Comparison of ENCODE assay signal across 1 cellular context in the genomic region with DNA sequence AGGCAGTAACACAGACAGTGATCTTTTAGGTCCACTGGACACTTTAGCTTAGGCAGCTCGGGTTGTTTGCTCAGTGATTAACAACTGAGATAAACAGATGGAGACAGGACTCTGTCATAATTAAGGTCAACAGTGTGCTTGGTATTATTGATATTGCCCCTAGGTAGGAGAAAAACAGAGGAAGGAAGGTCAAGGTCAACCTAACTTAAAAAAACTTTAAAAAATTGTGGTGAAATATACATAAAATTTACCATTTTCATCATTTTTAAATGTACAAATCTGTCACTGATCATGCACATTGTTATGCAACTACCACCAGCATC.
TF ChIP-seq lines count a peak whose summit lies in the region.

No MANE protein-coding gene starts in this region.

TF ChIP-seq in HEK293, 187 proteins besides CTCF, POLR2A, EP300 and RAD21 (continued from another document):
- TF ChIP-seq IKZF3 (tag by site-specific recombination; IDR thresholded peaks at IDR 0.05) (peak; percentile 66), ZNF664 (tag by site-specific recombination; IDR thresholded peaks at IDR 0.05) (no peak), ZNF274 (IDR thresholded peaks at IDR 0.05; ENCODE audit: low read length) (no peak), ZNF274 (tag by site-specific recombination; IDR thresholded peaks at IDR 0.05; ENCODE audit: borderline replicate concordance) (no peak), SP2 (tag by site-specific recombination; IDR thresholded peaks at IDR 0.05) (no peak), ZNF843 (tag by site-specific recombination; IDR thresholded peaks at IDR 0.05) (peak; percentile 91), OVOL3 (tag by site-specific recombination; IDR thresholded peaks at IDR 0.05) (no peak), ZBTB20 (tag by site-specific recombination; IDR thresholded peaks at IDR 0.05) (no peak), FEZF1 (tag by site-specific recombination; IDR thresholded peaks at IDR 0.05) (peak; percentile 85), WT1 (tag by site-specific recombination; IDR thresholded peaks at IDR 0.05) (peak; percentile 68; the same call in 1 of the 2 replicates), ZNF558 (tag by site-specific recombination; IDR thresholded peaks at IDR 0.05) (no peak), ZNF660 (tag by site-specific recombination; IDR thresholded peaks at IDR 0.05) (no peak), KLF9 (tag by site-specific recombination; IDR thresholded peaks at IDR 0.05; ENCODE audit: low read depth) (no peak), ZNF530 (tag by site-specific recombination; IDR thresholded peaks at IDR 0.05; ENCODE audit: low read depth) (no peak), ZNF426 (tag by site-specific recombination; IDR thresholded peaks at IDR 0.05) (no peak), ZNF629 (tag by site-specific recombination; IDR thresholded peaks at IDR 0.05) (peak; percentile 78), ZNF555 (tag by site-specific recombination; conservative IDR thresholded peaks at IDR 0.05) (no peak), ZBTB17 (tag by site-specific recombination; IDR thresholded peaks at IDR 0.05) (peak; percentile 50; the same call in 1 of the 2 replicates), TCF7L2 (IDR thresholded peaks at IDR 0.05; ENCODE audit: borderline replicate concordance, low read depth, low read length) (peak; percentile 52; the same call in 1 of the 2 replicates), ZNF335 (tag by site-specific recombination; conservative IDR thresholded peaks at IDR 0.05) (no peak; the same call in 1 of the 2 replicates), ZNF132 (tag by site-specific recombination; IDR thresholded peaks at IDR 0.05; ENCODE audit: borderline replicate concordance) (no peak), ZNF341 (tag by site-specific recombination; IDR thresholded peaks at IDR 0.05; ENCODE audit: low read depth) (no peak), ZNF571 (tag by site-specific recombination; IDR thresholded peaks at IDR 0.05) (no peak), MYNN (tag by site-specific recombination; IDR thresholded peaks at IDR 0.05; ENCODE audit: borderline replicate concordance) (no peak), KLF7 (tag by site-specific recombination; IDR thresholded peaks at IDR 0.05; ENCODE audit: borderline replicate concordance) (no peak), OSR2 (tag by site-specific recombination; IDR thresholded peaks at IDR 0.05) (peak; percentile 93), ZEB2 (tag by site-specific recombination; IDR thresholded peaks at IDR 0.05) (peak; percentile 63; the same call in 1 of the 2 replicates), ZSCAN23 (tag by site-specific recombination; IDR thresholded peaks at IDR 0.05) (no peak), ZNF624 (tag by site-specific recombination; IDR thresholded peaks at IDR 0.05) (no peak), ZNF174 (tag by site-specific recombination; IDR thresholded peaks at IDR 0.05) (no peak), ZNF792 (tag by site-specific recombination; IDR thresholded peaks at IDR 0.05) (no peak), ZNF202 (tag by site-specific recombination; IDR thresholded peaks at IDR 0.05; ENCODE audit: borderline replicate concordance) (no peak), ZNF138 (tag by site-specific recombination; IDR thresholded peaks at IDR 0.05; ENCODE audit: borderline replicate concordance) (no peak), ZNF10 (tag by site-specific recombination; IDR thresholded peaks at IDR 0.05) (no peak), ZNF596 (tag by site-specific recombination; IDR thresholded peaks at IDR 0.05) (no peak), ZNF830 (tag by site-specific recombination; IDR thresholded peaks at IDR 0.05; ENCODE audit: low read depth) (no peak), ZNF521 (tag by site-specific recombination; IDR thresholded peaks at IDR 0.05) (no peak), SP7 (tag by site-specific recombination; IDR thresholded peaks at IDR 0.05) (peak; percentile 24; the same call in 1 of the 2 replicates), ZBTB7A (tag by site-specific recombination; IDR thresholded peaks at IDR 0.05; ENCODE audit: low read depth) (no peak), RBAK (tag by site-specific recombination; IDR thresholded peaks at IDR 0.05) (no peak), ZSCAN30 (tag by site-specific recombination; IDR thresholded peaks at IDR 0.05) (no peak), GLI2 (tag by site-specific recombination; IDR thresholded peaks at IDR 0.05; ENCODE audit: borderline replicate concordance, low read depth) (peak; percentile 37; the same call in 1 of the 2 replicates), ZNF677 (tag by site-specific recombination; IDR thresholded peaks at IDR 0.05) (no peak), ZNF366 (tag by site-specific recombination; conservative IDR thresholded peaks at IDR 0.05) (0 out of 2 replicates have a peak, but pooled peaks have one; percentile 28), ZXDB (tag by site-specific recombination; IDR thresholded peaks at IDR 0.05) (peak; percentile 50; the same call in 1 of the 2 replicates), ZNF214 (tag by site-specific recombination; IDR thresholded peaks at IDR 0.05; ENCODE audit: borderline replicate concordance) (no peak)
- TF ChIP-seq, protein P1, sequence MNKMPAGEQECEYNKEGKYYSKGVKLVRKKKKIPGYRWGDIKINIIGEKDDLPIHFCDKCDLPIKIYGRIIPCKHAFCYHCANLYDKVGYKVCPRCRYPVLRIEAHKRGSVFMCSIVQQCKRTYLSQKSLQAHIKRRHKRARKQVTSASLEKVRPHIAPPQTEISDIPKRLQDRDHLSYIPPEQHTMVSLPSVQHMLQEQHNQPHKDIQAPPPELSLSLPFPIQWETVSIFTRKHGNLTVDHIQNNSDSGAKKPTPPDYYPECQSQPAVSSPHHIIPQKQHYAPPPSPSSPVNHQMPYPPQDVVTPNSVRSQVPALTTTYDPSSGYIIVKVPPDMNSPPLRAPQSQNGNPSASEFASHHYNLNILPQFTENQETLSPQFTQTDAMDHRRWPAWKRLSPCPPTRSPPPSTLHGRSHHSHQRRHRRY (tag by site-specific recombination; IDR thresholded peaks at IDR 0.05) = no peak
- TF ChIP-seq, protein P2, sequence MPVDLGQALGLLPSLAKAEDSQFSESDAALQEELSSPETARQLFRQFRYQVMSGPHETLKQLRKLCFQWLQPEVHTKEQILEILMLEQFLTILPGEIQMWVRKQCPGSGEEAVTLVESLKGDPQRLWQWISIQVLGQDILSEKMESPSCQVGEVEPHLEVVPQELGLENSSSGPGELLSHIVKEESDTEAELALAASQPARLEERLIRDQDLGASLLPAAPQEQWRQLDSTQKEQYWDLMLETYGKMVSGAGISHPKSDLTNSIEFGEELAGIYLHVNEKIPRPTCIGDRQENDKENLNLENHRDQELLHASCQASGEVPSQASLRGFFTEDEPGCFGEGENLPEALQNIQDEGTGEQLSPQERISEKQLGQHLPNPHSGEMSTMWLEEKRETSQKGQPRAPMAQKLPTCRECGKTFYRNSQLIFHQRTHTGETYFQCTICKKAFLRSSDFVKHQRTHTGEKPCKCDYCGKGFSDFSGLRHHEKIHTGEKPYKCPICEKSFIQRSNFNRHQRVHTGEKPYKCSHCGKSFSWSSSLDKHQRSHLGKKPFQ (tag by site-specific recombination; IDR thresholded peaks at IDR 0.05) = 0 out of 2 replicates have a peak, but pooled peaks have one; percentile 59
- TF ChIP-seq, protein P3, sequence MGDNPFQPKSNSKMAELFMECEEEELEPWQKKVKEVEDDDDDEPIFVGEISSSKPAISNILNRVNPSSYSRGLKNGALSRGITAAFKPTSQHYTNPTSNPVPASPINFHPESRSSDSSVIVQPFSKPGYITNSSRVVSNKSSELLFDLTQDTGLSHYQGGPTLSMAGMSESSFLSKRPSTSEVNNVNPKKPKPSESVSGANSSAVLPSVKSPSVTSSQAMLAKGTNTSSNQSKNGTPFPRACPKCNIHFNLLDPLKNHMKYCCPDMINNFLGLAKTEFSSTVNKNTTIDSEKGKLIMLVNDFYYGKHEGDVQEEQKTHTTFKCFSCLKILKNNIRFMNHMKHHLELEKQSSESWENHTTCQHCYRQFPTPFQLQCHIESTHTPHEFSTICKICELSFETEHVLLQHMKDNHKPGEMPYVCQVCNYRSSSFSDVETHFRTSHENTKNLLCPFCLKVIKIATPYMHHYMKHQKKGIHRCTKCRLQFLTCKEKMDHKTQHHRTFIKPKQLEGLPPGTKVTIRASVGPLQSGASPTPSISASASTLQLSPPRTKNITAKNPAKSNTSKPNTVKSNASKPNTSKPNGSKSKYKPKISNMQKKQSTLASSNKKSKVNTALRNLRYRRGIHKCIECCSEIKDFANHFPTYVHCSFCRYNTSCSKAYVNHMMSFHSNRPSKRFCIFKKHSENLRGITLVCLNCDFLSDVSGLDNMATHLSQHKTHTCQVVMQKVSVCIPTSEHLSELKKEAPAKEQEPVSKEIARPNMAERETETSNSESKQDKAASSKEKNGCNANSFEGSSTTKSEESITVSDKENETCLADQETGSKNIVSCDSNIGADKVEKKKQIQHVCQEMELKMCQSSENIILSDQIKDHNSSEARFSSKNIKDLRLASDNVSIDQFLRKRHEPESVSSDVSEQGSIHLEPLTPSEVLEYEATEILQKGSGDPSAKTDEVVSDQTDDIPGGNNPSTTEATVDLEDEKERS (tag by site-specific recombination; IDR thresholded peaks at IDR 0.05) = no peak
- TF ChIP-seq, protein P4, sequence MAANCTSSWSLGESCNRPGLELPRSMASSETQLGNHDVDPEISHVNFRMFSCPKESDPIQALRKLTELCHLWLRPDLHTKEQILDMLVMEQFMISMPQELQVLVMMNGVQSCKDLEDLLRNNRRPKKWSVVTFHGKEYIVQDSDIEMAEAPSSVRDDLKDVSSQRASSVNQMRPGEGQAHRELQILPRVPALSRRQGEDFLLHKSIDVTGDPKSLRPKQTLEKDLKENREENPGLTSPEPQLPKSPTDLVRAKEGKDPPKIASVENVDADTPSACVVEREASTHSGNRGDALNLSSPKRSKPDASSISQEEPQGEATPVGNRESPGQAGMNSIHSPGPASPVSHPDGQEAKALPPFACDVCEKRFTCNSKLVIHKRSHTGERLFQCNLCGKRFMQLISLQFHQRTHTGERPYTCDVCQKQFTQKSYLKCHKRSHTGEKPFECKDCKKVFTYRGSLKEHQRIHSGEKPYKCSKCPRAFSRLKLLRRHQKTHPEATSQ (tag by site-specific recombination; IDR thresholded peaks at IDR 0.05) = no peak
- TF ChIP-seq, protein P5, sequence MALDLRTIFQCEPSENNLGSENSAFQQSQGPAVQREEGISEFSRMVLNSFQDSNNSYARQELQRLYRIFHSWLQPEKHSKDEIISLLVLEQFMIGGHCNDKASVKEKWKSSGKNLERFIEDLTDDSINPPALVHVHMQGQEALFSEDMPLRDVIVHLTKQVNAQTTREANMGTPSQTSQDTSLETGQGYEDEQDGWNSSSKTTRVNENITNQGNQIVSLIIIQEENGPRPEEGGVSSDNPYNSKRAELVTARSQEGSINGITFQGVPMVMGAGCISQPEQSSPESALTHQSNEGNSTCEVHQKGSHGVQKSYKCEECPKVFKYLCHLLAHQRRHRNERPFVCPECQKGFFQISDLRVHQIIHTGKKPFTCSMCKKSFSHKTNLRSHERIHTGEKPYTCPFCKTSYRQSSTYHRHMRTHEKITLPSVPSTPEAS (tag by site-specific recombination; IDR thresholded peaks at IDR 0.05) = no peak
- TF ChIP-seq, protein P6, sequence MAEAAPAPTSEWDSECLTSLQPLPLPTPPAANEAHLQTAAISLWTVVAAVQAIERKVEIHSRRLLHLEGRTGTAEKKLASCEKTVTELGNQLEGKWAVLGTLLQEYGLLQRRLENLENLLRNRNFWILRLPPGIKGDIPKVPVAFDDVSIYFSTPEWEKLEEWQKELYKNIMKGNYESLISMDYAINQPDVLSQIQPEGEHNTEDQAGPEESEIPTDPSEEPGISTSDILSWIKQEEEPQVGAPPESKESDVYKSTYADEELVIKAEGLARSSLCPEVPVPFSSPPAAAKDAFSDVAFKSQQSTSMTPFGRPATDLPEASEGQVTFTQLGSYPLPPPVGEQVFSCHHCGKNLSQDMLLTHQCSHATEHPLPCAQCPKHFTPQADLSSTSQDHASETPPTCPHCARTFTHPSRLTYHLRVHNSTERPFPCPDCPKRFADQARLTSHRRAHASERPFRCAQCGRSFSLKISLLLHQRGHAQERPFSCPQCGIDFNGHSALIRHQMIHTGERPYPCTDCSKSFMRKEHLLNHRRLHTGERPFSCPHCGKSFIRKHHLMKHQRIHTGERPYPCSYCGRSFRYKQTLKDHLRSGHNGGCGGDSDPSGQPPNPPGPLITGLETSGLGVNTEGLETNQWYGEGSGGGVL (tag by site-specific recombination; IDR thresholded peaks at IDR 0.05) = no peak
- TF ChIP-seq, protein P7, sequence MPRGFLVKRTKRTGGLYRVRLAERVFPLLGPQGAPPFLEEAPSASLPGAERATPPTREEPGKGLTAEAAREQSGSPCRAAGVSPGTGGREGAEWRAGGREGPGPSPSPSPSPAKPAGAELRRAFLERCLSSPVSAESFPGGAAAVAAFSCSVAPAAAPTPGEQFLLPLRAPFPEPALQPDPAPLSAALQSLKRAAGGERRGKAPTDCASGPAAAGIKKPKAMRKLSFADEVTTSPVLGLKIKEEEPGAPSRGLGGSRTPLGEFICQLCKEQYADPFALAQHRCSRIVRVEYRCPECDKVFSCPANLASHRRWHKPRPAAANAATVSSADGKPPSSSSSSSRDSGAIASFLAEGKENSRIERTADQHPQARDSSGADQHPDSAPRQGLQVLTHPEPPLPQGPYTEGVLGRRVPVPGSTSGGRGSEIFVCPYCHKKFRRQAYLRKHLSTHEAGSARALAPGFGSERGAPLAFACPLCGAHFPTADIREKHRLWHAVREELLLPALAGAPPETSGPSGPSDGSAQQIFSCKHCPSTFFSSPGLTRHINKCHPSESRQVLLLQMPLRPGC (tag by site-specific recombination; IDR thresholded peaks at IDR 0.05) = 0 out of 2 replicates have a peak, but pooled peaks have one; percentile 63
